Comparison of ENCODE assay signal across 13 cellular contexts in genomic region chr2:173555833-173556232, GRCh38.
DNase-seq lines count a peak whose midpoint lies in the region; ATAC-seq and TF ChIP-seq lines count a peak whose summit lies in the region.
"Had no signal": no experiment of that assay in that cellular context is flagged by ENCODE, and none has a peak within 500 bp of the region (broad histone marks: within the 10 kb centered on the region; RNA-seq: fewer than 3 reads in every experiment).

No MANE protein-coding gene starts in this region.

- DNase-seq in NCI-H146 (lab: John Stamatoyannopoulos, UW) (peak; percentile 29), NCI-H146 treated with DMSO at 0.1 percent for 48 hours (lab: John Stamatoyannopoulos, UW; ENCODE audit: unreplicated experiment) (no peak), NCI-H2107 treated with DMSO at 0.1 percent for 48 hours (lab: John Stamatoyannopoulos, UW; ENCODE audit: unreplicated experiment) (peak; percentile 45), putamen (ENCODE audit: low spot score) (peak; percentile 39), SHP77 treated with DMSO at 0.1 percent for 48 hours (lab: John Stamatoyannopoulos, UW) (no peak)
- DNase-seq: heart left ventricle, Karpas-422, PC-9, T1000 had no signal

- peak overlapping the region in 3 of 5 experiments; percentile 3 to 72 (median 71) for H3K4me3 Mint-ChIP-seq in brain
- H3K4me3 Mint-ChIP-seq: activated naive CD8-positive, alpha-beta T cell had no signal

- no peak for ATAC-seq in HG02623 (IDR thresholded peaks at IDR 0.05; ENCODE audit: unreplicated experiment)
- ATAC-seq in HG03565 (IDR thresholded peaks at IDR 0.05; ENCODE audit: unreplicated experiment): no peak
- ATAC-seq: heart left ventricle had no signal

- peaks cover 7 to 19% (median 9%) of the 10 kb centered on the region in 5 experiments for H3K9me3 Mint-ChIP-seq in brain

- H3K36me3 Mint-ChIP-seq in brain: peaks cover 3% of the 10 kb centered on the region
- H3K36me3 Mint-ChIP-seq: activated naive CD8-positive, alpha-beta T cell had no signal

- no peak for TF ChIP-seq CTCF in brain (conservative IDR thresholded peaks at IDR 0.05)

- H3K27me3 Mint-ChIP-seq in brain: peaks cover 11% of the 10 kb centered on the region

- peak overlapping the region in 3 of 5 experiments; percentile 74 to 96 (median 84) for H3K27ac Mint-ChIP-seq in brain
- H3K27ac Mint-ChIP-seq: activated naive CD8-positive, alpha-beta T cell had no signal

- peaks cover 40% of the 10 kb centered on the region for H3K4me1 Mint-ChIP-seq in brain

Comparison
In these comparisons a context has a peak if more than half of its experiments do, and no peak if none do; other contexts are left out.
1. DNase-seq: peak in NCI-H146 (single experiment), NCI-H2107 treated with DMSO at 0.1 percent for 48 hours (single experiment) and putamen (single experiment); none in NCI-H146 treated with DMSO at 0.1 percent for 48 hours (single experiment) and SHP77 treated with DMSO at 0.1 percent for 48 hours (single experiment).